27 cellular contexts compared by ENCODE assay signal in the genomic region with DNA sequence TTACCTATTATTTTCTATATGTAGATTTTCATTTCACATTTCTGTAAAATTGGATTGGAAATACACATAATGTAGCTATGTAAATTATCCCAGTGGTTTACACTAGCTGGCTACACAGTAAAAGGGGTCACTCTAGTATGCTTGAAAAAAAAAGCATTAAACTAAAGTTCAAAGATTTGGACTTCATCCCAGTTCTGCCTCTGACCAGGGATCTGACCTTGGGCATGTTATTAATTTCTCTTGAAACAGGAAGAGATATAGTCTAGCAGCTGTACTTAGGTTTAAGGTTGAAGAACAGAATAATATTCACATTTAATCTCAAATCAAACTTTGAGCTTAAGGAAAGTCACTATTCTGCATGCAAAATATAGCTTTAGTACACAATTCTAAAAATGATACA.
"Had no signal": no experiment of that assay in that cellular context is flagged by ENCODE, and none has a peak within 500 bp of the region (broad histone marks: within the 10 kb centered on the region; RNA-seq: fewer than 3 reads in every experiment).

No MANE protein-coding gene starts in this region.

- DNase-seq: activated CD4-positive, alpha-beta T cell treated with anti-CD3 and anti-CD28 coated beads for 4 hours; activated CD8-positive, alpha-beta memory T cell treated with anti-CD3 and anti-CD28 coated beads, Interleukin-2, amount 50 U/mL, for 4 hours; activated CD8-positive, alpha-beta T cell treated with anti-CD3 and anti-CD28 coated beads for 36 hours; activated gamma-delta T cell treated with Interleukin-2 at 50 U/mL for 16 hours; activated naive CD4-positive, alpha-beta T cell treated with anti-CD3 and anti-CD28 coated beads, Interleukin-2, amount 10 ng/mL, durations not matched to agents 7 days and 5 days; activated naive CD8-positive, alpha-beta T cell treated with anti-CD3 and anti-CD28 coated beads for 36 hours; activated T-cell treated with anti-CD3 and anti-CD28 coated beads, Interleukin-2, amount 50 U/mL, for 72 hours; anterior cingulate cortex; central memory CD4-positive, alpha-beta T cell; NCI-H1092; NCI-H1417 treated with DMSO at 0.1 percent for 48 hours; NCI-H1694; NCI-H2029; NCI-H2107; NCI-H2171 treated with DMSO at 0.1 percent for 48 hours; NCI-H226; NCI-H774; NK-92 treated with Interleukin-12 subunit alpha and Interleukin-12 subunit beta, amount 100 ng/mL, for 24 hours; OCI-M1; RPMI8226; SW 1271 had no signal

- H3K4me3 ChIP-seq: SK-N-MC had no signal

- H3K4me2 ChIP-seq: KMS-11 had no signal

- ATAC-seq: activated CD4-positive, CD25-positive, alpha-beta regulatory T cell treated with anti-CD3 and anti-CD28 coated beads, Interleukin-2, amount 50 U/mL, for 24 hours; activated CD8-positive, alpha-beta T cell treated with anti-CD3 and anti-CD28 coated beads for 36 hours; activated T-cell treated with anti-CD3 and anti-CD28 coated beads, Interleukin-2, amount 50 U/mL, for 72 hours; Panc1; Right ventricle myocardium inferior had no signal

- H3K27ac ChIP-seq: KMS-11, SK-N-MC had no signal

- FAIRE-seq: bronchial epithelial cell had no signal

- H3K9ac ChIP-seq: KMS-11 had no signal
